In genomic region chr12:56628671-56629458, GRCh38 we compare ENCODE assay signal across 8 cellular contexts. TPM values are rescaled to one million over a fixed set of nuclear protein-coding genes. Genes with fewer than 3 reads are reported as not detected.
DNase-seq lines count a peak whose midpoint lies in the region; ATAC-seq and TF ChIP-seq lines count a peak whose summit lies in the region.

No MANE protein-coding gene starts in this region.

- peak overlapping the region; percentile 65 for H3K9ac ChIP-seq in mammary epithelial cell (ENCODE audit: insufficient read depth, low read length)

- H3K36me3 ChIP-seq in mammary epithelial cell (ENCODE audit: insufficient read depth, low read length) (peaks cover 8% of the 10 kb centered on the region), gastrocnemius medialis (peaks cover 0 to 7% of the 10 kb centered on the region in 2 donors)

- intact Hi-C loops in mammary epithelial cell (cut with micrococcal nuclease) = no loop called here
- intact Hi-C loops in gastrocnemius medialis (cut with DNase I; ENCODE audit: low total_unique reads) = no loop called here

- H3K27ac ChIP-seq in mammary epithelial cell (ENCODE audit: insufficient read depth, low read depth, low read length) (peak overlapping the region; percentile 40), gastrocnemius medialis (peak overlapping the region; percentile 96 to 100 (median 98))

- peak overlapping the region; percentile 92 for H3K4me2 ChIP-seq in mammary epithelial cell (ENCODE audit: insufficient read depth, low read depth, low read length)

- in situ Hi-C loops in mammary epithelial cell (cut with MboI; ENCODE audit: low sequenced_read_pairs in 2 of 2) = no loop called here
- in situ Hi-C loops in gastrocnemius medialis (cut with MboI; ENCODE audit: low sequenced_read_pairs in 4 of 4) = loop anchor here in 1 of 4 donors (25.0 kb wide), 1 partner anchor 883 kb away; the partner anchor contains the start of genes DDIT3 and MBD6

- peak overlapping the region; percentile 51 for H2AFZ ChIP-seq in mammary epithelial cell (ENCODE audit: low read depth, low read length)

- peaks cover 95% of the 10 kb centered on the region for H3K79me2 ChIP-seq in mammary epithelial cell (ENCODE audit: insufficient read depth, low read length)

- H3K4me3 ChIP-seq in GM08714 (ENCODE audit: low read length) = peak overlapping the region; percentile 79
- peak overlapping the region; percentile 53 to 80 (median 75) for H3K4me3 ChIP-seq in mammary epithelial cell (replicated peaks in 1 of 3; ENCODE audit: insufficient read depth in 1 of 3, low read depth in 2 of 3, low read length in 3 of 3)
- H3K4me3 ChIP-seq in gastrocnemius medialis = peak overlapping the region; percentile 95 to 100 (median 99)

- peak; percentile 26 to 36 for TF ChIP-seq POLR2A in gastrocnemius medialis (IDR thresholded peaks at IDR 0.05)

- H3K9me3 ChIP-seq in mammary epithelial cell (replicated peaks; ENCODE audit: insufficient read depth, low read length) (no peaks in the 10 kb centered on the region), gastrocnemius medialis (no peaks in the 10 kb centered on the region)

- no peaks in the 10 kb centered on the region for H4K20me1 ChIP-seq in mammary epithelial cell (ENCODE audit: insufficient read depth, low read length)

- WGBS in mammary epithelial cell (ENCODE audit: low coverage, missing lambda C conversion rate) = 0% methylated on average over 16 of the region's 18 CpGs

- peak; percentile 10 to 43 for DNase-seq in Kasumi-1 (lab: John Stamatoyannopoulos, UW)
- peak; percentile 58 for DNase-seq in UCSD-AML1 (lab: John Stamatoyannopoulos, UW; ENCODE audit: unreplicated experiment)
- peak; percentile 60 for DNase-seq in mammary epithelial cell
- peak; percentile 50 for DNase-seq in iPS-NIHi11 (ENCODE audit: low spot score)
- DNase-seq in gastrocnemius medialis = peak; percentile 52 to 75

- H3K4me1 ChIP-seq in mammary epithelial cell (ENCODE audit: insufficient read depth, low read length) = peaks cover 36% of the 10 kb centered on the region
- peaks cover 74 to 76% of the 10 kb centered on the region in 2 donors for H3K4me1 ChIP-seq in gastrocnemius medialis

- CTCF ChIA-PET in mammary epithelial cell (lab: Charles Lee; ENCODE audit: low non-redundant PET) = interaction anchor here (0.6 kb wide), 1 partner anchor 107 kb away, joined by 6 read pairs; the partner anchor contains the start of gene RBMS2

- H3K27me3 ChIP-seq in mammary epithelial cell (ENCODE audit: insufficient read depth, low read length) = no peaks in the 10 kb centered on the region
- no peaks in the 10 kb centered on the region for H3K27me3 ChIP-seq in gastrocnemius medialis

- dilution Hi-C loops in mammary epithelial cell (cut with HindIII; ENCODE audit: low sequenced_read_pairs) = loop anchor here (5.0 kb wide), 1 partner anchor 42 kb away; no protein-coding TSS in a partner anchor

- TF ChIP-seq CTCF in mammary epithelial cell (conservative IDR thresholded peaks at IDR 0.05 in 1 of 2, IDR thresholded peaks at IDR 0.05 in 1 of 2; ENCODE audit: extremely low read depth in 1 of 2, insufficient read depth in 1 of 2, low read depth in 1 of 2, low read length in 2 of 2) (no peak), gastrocnemius medialis (IDR thresholded peaks at IDR 0.05 in 4 of 5, conservative IDR thresholded peaks at IDR 0.05 in 1 of 5) (no peak)

- ATAC-seq in gastrocnemius medialis (peak; percentile 53 to 68), GM21723 (IDR thresholded peaks at IDR 0.05; ENCODE audit: unreplicated experiment) (no peak), HG02798 (IDR thresholded peaks at IDR 0.05; ENCODE audit: poor library complexity, unreplicated experiment) (no peak)

- no TSS peak for BruUV-seq in mammary epithelial cell (replicated peaks; lab: Mats Ljungman, UMichigan)

RNA-seq across cellular contexts. Expression of gene BAZ2A, which starts 1.3 kb away (rescaled TPM):
- total RNA-seq in mammary epithelial cell (10 to 100 TPM; 41.7 to 89.3 TPM), gastrocnemius medialis (10 to 100 TPM; 40.5 to 65.8 (median 55.4) TPM)
- polyA plus RNA-seq in mammary epithelial cell = 43.8 TPM
- 120 TPM for polyA minus RNA-seq in mammary epithelial cell

RNA-seq across cellular contexts. Expression of gene ATP5F1B, which starts 16.9 kb away (rescaled TPM):
- 100 to 1,000 TPM; 374 to 617 TPM for total RNA-seq in mammary epithelial cell
- polyA plus RNA-seq in mammary epithelial cell = 1,026 TPM
- polyA minus RNA-seq in mammary epithelial cell = 1,503 TPM
- 1,000 to 10,000 TPM in 2 of 4 donors, 100 to 1,000 TPM in 2; 779 to 1,310 (median 926) TPM for total RNA-seq in gastrocnemius medialis

RNA-seq across cellular contexts. Expression of gene PTGES3, which starts 59.2 kb away (rescaled TPM):
- total RNA-seq in mammary epithelial cell (100 to 1,000 TPM in 1 of 2 donors, 10 to 100 TPM in 1; 63.5 to 197 TPM), gastrocnemius medialis (10 to 100 TPM; 57.2 to 81.4 (median 69.3) TPM)
- polyA plus RNA-seq in mammary epithelial cell = 85.2 TPM
- 76.3 TPM for polyA minus RNA-seq in mammary epithelial cell

Comparison
In these comparisons a context has a peak if more than half of its experiments do, and no peak if none do; other contexts are left out.
1. ATAC-seq: peak in gastrocnemius medialis (2 of 2); none in GM21723 (single experiment) and HG02798 (single experiment).
2. Peak in every context shown above with its lines, with median percentiles within 50 percentile points of each other: H3K4me3 ChIP-seq and DNase-seq.